Comparison of ENCODE assay signal across 1 cellular context in genomic region chr2:202530038-202530437, GRCh38.
TF ChIP-seq lines count a peak whose summit lies in the region.

No MANE protein-coding gene starts in this region.

TF ChIP-seq in GM12878, 131 proteins besides CTCF, POLR2A, EP300 and RAD21:
- no peak for TF ChIP-seq RBBP5 (conservative IDR thresholded peaks at IDR 0.05)
- peak; percentile 27; the same call in 1 of the 2 replicates for TF ChIP-seq RUNX3 (IDR thresholded peaks at IDR 0.05; ENCODE audit: low read length)
TF ChIP-seq in GM12878: peak in this region for 1.
